Comparison of ENCODE assay signal across 8 cellular contexts in the genomic region with DNA sequence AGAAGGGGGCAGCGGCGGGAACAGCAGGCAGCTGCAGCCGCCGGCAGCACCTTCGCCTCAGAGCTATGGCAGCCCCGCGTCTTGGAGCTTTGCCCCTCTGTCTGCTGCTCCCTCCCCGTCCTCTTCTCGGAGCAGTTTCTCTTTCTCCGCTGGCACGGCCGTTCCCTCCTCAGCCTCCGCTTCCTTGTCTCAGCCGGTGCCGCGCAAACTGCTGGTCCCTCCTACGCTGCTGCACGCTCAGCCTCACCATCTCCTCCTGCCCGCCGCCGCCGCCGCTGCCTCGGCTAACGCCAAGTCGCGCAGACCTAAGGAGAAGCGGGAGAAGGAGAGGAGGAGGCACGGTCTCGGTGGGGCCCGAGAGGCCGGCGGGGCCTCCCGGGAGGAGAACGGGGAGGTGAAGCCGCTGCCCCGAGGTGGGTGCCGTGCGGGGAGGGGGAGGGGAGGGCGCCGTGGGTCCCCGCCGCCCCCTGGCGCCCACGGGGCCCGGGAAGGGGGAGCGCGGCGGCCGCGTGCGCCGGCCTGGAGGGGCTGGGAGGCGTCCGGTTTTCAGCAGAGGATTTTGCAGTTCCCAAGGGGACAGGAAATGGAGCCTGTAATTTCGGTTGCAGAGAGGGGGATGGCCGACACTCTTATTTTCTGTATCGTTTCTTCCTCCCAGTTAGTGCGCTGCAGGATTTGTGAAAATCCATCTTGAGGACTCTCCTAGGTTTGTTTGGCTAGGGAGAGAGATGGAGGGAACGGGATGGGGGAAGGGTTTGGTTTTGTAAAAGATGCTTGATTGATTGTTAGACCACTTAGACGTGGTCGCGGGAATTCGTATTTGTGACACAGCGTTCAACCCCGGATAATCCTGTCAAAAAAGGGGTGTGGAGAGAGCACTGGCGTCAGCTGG. TPM values are rescaled to one million over a fixed set of nuclear protein-coding genes. Genes with fewer than 3 reads are reported as not detected.
DNase-seq lines count a peak whose midpoint lies in the region; FAIRE-seq and TF ChIP-seq lines count a peak whose summit lies in the region.

No MANE protein-coding gene starts in this region.

- CTCF ChIA-PET in HEK293T (lab: Yijun Ruan, JAX): interaction anchor here (0.9 kb wide), 1 partner anchor 47 kb away, joined by 3 read pairs; no protein-coding TSS in a partner anchor

- peak overlapping the region; percentile 92 for H3K4me2 ChIP-seq in astrocyte (ENCODE audit: low read length)

- H3K36me3 ChIP-seq in GM06990 (ENCODE audit: control insufficient read depth, insufficient read depth, low read length): no peaks in the 10 kb centered on the region
- no peaks in the 10 kb centered on the region for H3K36me3 ChIP-seq in astrocyte (ENCODE audit: insufficient read depth, low read length)
- H3K36me3 ChIP-seq in sigmoid colon: no peaks in the 10 kb centered on the region

- FAIRE-seq in astrocyte (lab: Jason Lieb, UNC): no peak

- POLR2A ChIA-PET in HEK293T (lab: Yijun Ruan, JAX): interaction anchor here (0.6 to 1.7 kb wide), 11 partner anchors 8 to 148 kb away, joined by 3 to 13 read pairs (median 4); partner anchors contain the start of genes PHTF2 and TMEM60

- peaks cover 3% of the 10 kb centered on the region for H3K36me3 Mint-ChIP-seq in astrocyte (ENCODE audit: low read depth, unreplicated experiment)

- no peak for TF ChIP-seq CTCF in GM06990 (IDR thresholded peaks at IDR 0.05; ENCODE audit: insufficient read depth, low read length, poor library complexity, severe bottlenecking)
- no peak for TF ChIP-seq CTCF in astrocyte (IDR thresholded peaks at IDR 0.05; ENCODE audit: insufficient read depth, low read depth, low read length)
- peak in 1 of 4 experiments; percentile 5 for TF ChIP-seq CTCF in sigmoid colon (IDR thresholded peaks at IDR 0.05)

- peak overlapping the region; percentile 96 for H3K4me3 Mint-ChIP-seq in astrocyte (ENCODE audit: unreplicated experiment)

- H3K27me3 ChIP-seq in GM06990 (replicated peaks; ENCODE audit: control insufficient read depth, insufficient read depth, low read length) (no peaks in the 10 kb centered on the region), astrocyte (ENCODE audit: insufficient read depth, low read length) (no peaks in the 10 kb centered on the region), sigmoid colon (no peaks in the 10 kb centered on the region)

- no peaks in the 10 kb centered on the region for H3K9me3 ChIP-seq in astrocyte (ENCODE audit: insufficient read depth, low read depth, low read length)
- H3K9me3 ChIP-seq in sigmoid colon: no peaks in the 10 kb centered on the region

- H4K20me1 ChIP-seq in astrocyte (ENCODE audit: insufficient read depth, low read length): peaks cover 24% of the 10 kb centered on the region

- TF ChIP-seq EP300 in sigmoid colon (IDR thresholded peaks at IDR 0.05): peak in 1 of 4 donors; percentile 15

- peak in 1 of 2 donors; percentile 39 for TF ChIP-seq POLR2A in sigmoid colon (IDR thresholded peaks at IDR 0.05)

- H3K9ac ChIP-seq in astrocyte (ENCODE audit: low read length): peak overlapping the region; percentile 87

- peaks cover 26% of the 10 kb centered on the region for H3K4me1 Mint-ChIP-seq in astrocyte (ENCODE audit: low read depth, unreplicated experiment)

- H2AFZ ChIP-seq in astrocyte (ENCODE audit: low read depth, low read length): peak overlapping the region; percentile 86

- peak overlapping the region; percentile 95 for H3K27ac Mint-ChIP-seq in astrocyte (ENCODE audit: unreplicated experiment)

- H3K27ac ChIP-seq in astrocyte (ENCODE audit: low read depth, low read length) (peak overlapping the region; percentile 78), sigmoid colon (peak overlapping the region; percentile 96 to 100 (median 96))

- H3K9me3 Mint-ChIP-seq in astrocyte (ENCODE audit: unreplicated experiment): no peaks in the 10 kb centered on the region

- intact Hi-C loops in sigmoid colon (cut with DNase I): loop anchor here (5.0 kb wide), 2 partner anchors 40 to 160 kb away; partner anchors contain the start of gene PTPN12

- WGBS in sigmoid colon, 2 donors: 1% methylated on average over 67 of the region's 67 CpGs

- peaks cover 84% of the 10 kb centered on the region for H3K79me2 ChIP-seq in astrocyte (ENCODE audit: insufficient read depth, low read length)

- peak overlapping the region; percentile 97 for H3K4me3 ChIP-seq in GM06990 (replicated peaks; ENCODE audit: low read depth, low read length)
- peak overlapping the region; percentile 97 for H3K4me3 ChIP-seq in astrocyte (ENCODE audit: insufficient read depth, low read depth, low read length)
- peak overlapping the region; percentile 76 to 90 (median 89) for H3K4me3 ChIP-seq in sigmoid colon

- DNase-seq in GM06990 (ENCODE audit: extremely low read depth, insufficient read length) (peak; percentile 75), HEK293T (ENCODE audit: extremely low spot score) (peak; percentile 36), NAMALWA (ENCODE audit: low spot score) (peak; percentile 76), T-helper 2 cell (peak in 4 of 5 experiments; percentile 24 to 74 (median 49)), astrocyte (ENCODE audit: low read depth) (peak; percentile 55), hypothalamus (lab: John Stamatoyannopoulos, UW) (peak in 48 of 51 donors; percentile 22 to 92 (median 67)), sigmoid colon (peak; percentile 80), middle frontal gyrus (ENCODE audit: extremely low spot score, low spot score) (no peak)

- H3K4me1 ChIP-seq in astrocyte (ENCODE audit: insufficient read depth, low read length) (peaks cover 8% of the 10 kb centered on the region), sigmoid colon (peaks cover 0 to 66% (median 47%) of the 10 kb centered on the region in 4 donors)

- no peaks in the 10 kb centered on the region for H3K27me3 Mint-ChIP-seq in astrocyte (ENCODE audit: low read depth, unreplicated experiment)

TF ChIP-seq in HEK293T, 16 proteins besides CTCF, POLR2A, EP300 and RAD21:
- TF ChIP-seq, protein P1, sequence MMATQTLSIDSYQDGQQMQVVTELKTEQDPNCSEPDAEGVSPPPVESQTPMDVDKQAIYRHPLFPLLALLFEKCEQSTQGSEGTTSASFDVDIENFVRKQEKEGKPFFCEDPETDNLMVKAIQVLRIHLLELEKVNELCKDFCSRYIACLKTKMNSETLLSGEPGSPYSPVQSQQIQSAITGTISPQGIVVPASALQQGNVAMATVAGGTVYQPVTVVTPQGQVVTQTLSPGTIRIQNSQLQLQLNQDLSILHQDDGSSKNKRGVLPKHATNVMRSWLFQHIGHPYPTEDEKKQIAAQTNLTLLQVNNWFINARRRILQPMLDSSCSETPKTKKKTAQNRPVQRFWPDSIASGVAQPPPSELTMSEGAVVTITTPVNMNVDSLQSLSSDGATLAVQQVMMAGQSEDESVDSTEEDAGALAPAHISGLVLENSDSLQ (IDR thresholded peaks at IDR 0.05): peak; percentile 46; the same call in 1 of the 2 replicates
- TF ChIP-seq ELF4 (IDR thresholded peaks at IDR 0.05): no peak

RNA-seq across cellular contexts. Expression of gene RSBN1L, which starts 0.6 kb away (rescaled TPM):
- 11.4 and 12.6 TPM in 2 replicates for total RNA-seq in astrocyte
- 10 to 100 TPM; 29.3 to 50.4 (median 40.7) TPM for total RNA-seq in sigmoid colon
- polyA plus RNA-seq in sigmoid colon: 10 to 100 TPM in 1 of 3 donors, 1 to 10 TPM in 2; 6.0 to 11.0 (median 7.9) TPM
